In genomic region chr1:1080951-1081310, GRCh38 we compare ENCODE assay signal across 16 cellular contexts. TPM values are rescaled to one million over a fixed set of nuclear protein-coding genes. Genes with fewer than 3 reads are reported as not detected.
DNase-seq lines count a peak whose midpoint lies in the region; ATAC-seq and TF ChIP-seq lines count a peak whose summit lies in the region.
"Had no signal": no experiment of that assay in that cellular context is flagged by ENCODE, and none has a peak within 500 bp of the region (broad histone marks: within the 10 kb centered on the region; RNA-seq: fewer than 3 reads in every experiment).

No MANE protein-coding gene starts in this region.

- peak; percentile 1 for DNase-seq in stimulated activated CD4-positive, alpha-beta T cell treated with anti-CD3 and anti-CD28 coated beads, Interleukin-4, amount 100 ng/mL, for 1 hour
- no peak for DNase-seq in stimulated activated CD4-positive, alpha-beta T cell treated with anti-CD3 and anti-CD28 coated beads, Interleukin-2, amount 100 ng/mL, for 48 hours
- DNase-seq in chondrocyte (ENCODE audit: low spot score) (peak; percentile 92), neural progenitor cell (ENCODE audit: low spot score) (no peak), ureter (ENCODE audit: low spot score) (peak; percentile 41), smooth muscle cell (lab: John Stamatoyannopoulos, UW; ENCODE audit: unreplicated experiment) (no peak)
- DNase-seq in activated CD8-positive, alpha-beta memory T cell treated with anti-CD3 and anti-CD28 coated beads for 24 hours, result no peak
- DNase-seq: COR-L47, cortex of kidney, Karpas-422, NCI-H1092, NCI-H524 treated with DMSO at 0.1 percent for 48 hours had no signal

- H3K9me3 ChIP-seq in neural progenitor cell (ENCODE audit: low read depth) (no peaks in the 10 kb centered on the region), smooth muscle cell (replicated peaks; ENCODE audit: low read depth) (no peaks in the 10 kb centered on the region)

- H3K4me2 ChIP-seq in neural progenitor cell (peak overlapping the region; percentile 38), smooth muscle cell (no peak overlapping the region)

- ATAC-seq in GM21526 (IDR thresholded peaks at IDR 0.05; ENCODE audit: low FRiP score, unreplicated experiment), result no peak

- H3K4me3 ChIP-seq in neural progenitor cell, result no peak overlapping the region
- H3K4me3 ChIP-seq in smooth muscle cell, result no peak overlapping the region

- H3K27ac ChIP-seq in neural progenitor cell (no peak overlapping the region), smooth muscle cell (ENCODE audit: low read depth) (no peak overlapping the region)

- peaks cover 7% of the 10 kb centered on the region for H3K4me1 ChIP-seq in neural progenitor cell
- H3K4me1 ChIP-seq in smooth muscle cell (ENCODE audit: low read depth), result peaks cover 5% of the 10 kb centered on the region

- H3K27me3 Mint-ChIP-seq in chondrocyte (ENCODE audit: low read depth) (no peaks in the 10 kb centered on the region), neural progenitor cell (ENCODE audit: insufficient read depth, low read depth) (peaks cover 5% of the 10 kb centered on the region)
- H3K27me3 Mint-ChIP-seq: T-cell had no signal

- no peaks in the 10 kb centered on the region for H3K36me3 ChIP-seq in neural progenitor cell
- no peaks in the 10 kb centered on the region for H3K36me3 ChIP-seq in smooth muscle cell (ENCODE audit: low read depth)

- H3K36me3 Mint-ChIP-seq in chondrocyte (ENCODE audit: low read depth) (peaks cover 2% of the 10 kb centered on the region), neural progenitor cell (no peaks in the 10 kb centered on the region)

- H3K9me3 Mint-ChIP-seq in chondrocyte (ENCODE audit: low read depth) (no peaks in the 10 kb centered on the region), neural progenitor cell (no peaks in the 10 kb centered on the region)
- H3K9me3 Mint-ChIP-seq: T-cell had no signal

- WGBS in smooth muscle cell (ENCODE audit: low lambda C conversion rate), result 40% methylated on average over 1 of the region's 9 CpGs

- no peaks in the 10 kb centered on the region for H3K79me2 ChIP-seq in neural progenitor cell (ENCODE audit: low read depth)
- no peaks in the 10 kb centered on the region for H3K79me2 ChIP-seq in smooth muscle cell (ENCODE audit: low read depth)

- H3K4me3 Mint-ChIP-seq in chondrocyte (ENCODE audit: unreplicated experiment) (no peak overlapping the region), neural progenitor cell (no peak overlapping the region)
- H3K4me3 Mint-ChIP-seq: T-cell had no signal

- H4K20me1 ChIP-seq in neural progenitor cell (ENCODE audit: low read depth) (no peaks in the 10 kb centered on the region), smooth muscle cell (ENCODE audit: low read depth) (no peaks in the 10 kb centered on the region)

- no peak overlapping the region for H2AFZ ChIP-seq in neural progenitor cell (replicated peaks)
- H2AFZ ChIP-seq in smooth muscle cell (ENCODE audit: low read depth), result no peak overlapping the region

- no peak for TF ChIP-seq CTCF in chondrocyte (IDR thresholded peaks at IDR 0.05)
- TF ChIP-seq CTCF in neural progenitor cell (IDR thresholded peaks at IDR 0.05), result no peak
- no peak for TF ChIP-seq CTCF in smooth muscle cell (IDR thresholded peaks at IDR 0.05; ENCODE audit: borderline replicate concordance, insufficient read depth, poor library complexity, severe bottlenecking)

- H3K27ac Mint-ChIP-seq in chondrocyte (ENCODE audit: unreplicated experiment) (no peak overlapping the region), neural progenitor cell (no peak overlapping the region)
- H3K27ac Mint-ChIP-seq: T-cell had no signal

- H3K27me3 ChIP-seq in neural progenitor cell (peaks cover 13% of the 10 kb centered on the region), smooth muscle cell (ENCODE audit: low read depth) (no peaks in the 10 kb centered on the region)

- H3K4me1 Mint-ChIP-seq in chondrocyte (ENCODE audit: low read depth) (peaks cover 9% of the 10 kb centered on the region), neural progenitor cell (no peaks in the 10 kb centered on the region)

- H3F3A ChIP-seq in neural progenitor cell (ENCODE audit: low read depth) (peaks cover 10% of the 10 kb centered on the region), smooth muscle cell (ENCODE audit: low read depth) (no peaks in the 10 kb centered on the region)

- H3K9ac ChIP-seq in neural progenitor cell (no peak overlapping the region), smooth muscle cell (ENCODE audit: low read depth) (no peak overlapping the region)

RNA-seq across cellular contexts. Expression of gene RNF223, which starts 6.8 kb away (rescaled TPM):
- total RNA-seq in chondrocyte (not detected in 3 replicates), neural progenitor cell (ENCODE audit: low replicate concordance) (not detected in 2 replicates), ureter (6.3 TPM), smooth muscle cell (0.81 and 4.3 TPM in 2 replicates)
- polyA plus RNA-seq in smooth muscle cell, result 1.6 and 1.9 TPM in 2 replicates
- total RNA-seq: Daoy, T-cell had no signal
- polyA plus RNA-seq: neural cell had no signal

RNA-seq across cellular contexts. Expression of gene C1orf159, which starts 35.0 kb away (rescaled TPM):
- total RNA-seq in chondrocyte (9.2 to 15.1 TPM (median 9.2 TPM) in 3 replicates), neural progenitor cell (ENCODE audit: low replicate concordance) (8.0 and 24.0 TPM in 2 replicates), ureter (29.8 TPM), smooth muscle cell (9.3 and 24.5 TPM in 2 replicates)
- 20.2 and 27.1 TPM in 2 replicates for polyA plus RNA-seq in smooth muscle cell

Comparison
In these comparisons a context has a peak if more than half of its experiments do, and no peak if none do; other contexts are left out.
1. DNase-seq: peak in stimulated activated CD4-positive, alpha-beta T cell treated with anti-CD3 and anti-CD28 coated beads, Interleukin-4, amount 100 ng/mL, for 1 hour (single experiment), chondrocyte (single experiment) and ureter (single experiment); none in stimulated activated CD4-positive, alpha-beta T cell treated with anti-CD3 and anti-CD28 coated beads, Interleukin-2, amount 100 ng/mL, for 48 hours (0 of 2), neural progenitor cell (single experiment), smooth muscle cell (single experiment) and activated CD8-positive, alpha-beta memory T cell treated with anti-CD3 and anti-CD28 coated beads for 24 hours (single experiment).